Comparison of ENCODE assay signal across 18 cellular contexts in the genomic region with DNA sequence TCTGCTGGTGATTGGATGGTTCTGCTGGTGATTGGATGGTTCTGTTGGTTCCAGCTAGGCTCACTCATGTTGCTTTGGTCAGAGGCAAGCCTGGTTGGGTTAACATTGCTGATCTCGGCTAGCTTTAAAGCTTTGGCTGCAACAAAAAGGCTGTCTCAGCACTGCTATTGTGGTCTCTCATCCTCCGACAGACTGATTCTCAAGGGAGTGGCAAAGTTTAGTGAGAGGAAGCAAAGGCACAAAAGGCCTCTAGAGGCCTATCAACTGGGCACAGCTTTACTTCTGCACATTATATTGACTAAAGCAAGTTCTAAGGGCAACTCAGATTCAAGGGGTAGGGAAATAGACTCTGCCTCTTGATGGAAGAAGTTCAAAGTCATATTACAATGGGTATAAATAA.
"Had no signal": no experiment of that assay in that cellular context is flagged by ENCODE, and none has a peak within 500 bp of the region (broad histone marks: within the 10 kb centered on the region; RNA-seq: fewer than 3 reads in every experiment).

No MANE protein-coding gene starts in this region.

- H3K27me3 ChIP-seq: adrenal gland, breast epithelium, sigmoid colon, upper lobe of right lung had no signal

- H3K9me3 Mint-ChIP-seq: activated CD4-positive, alpha-beta T cell treated with anti-CD3 and anti-CD28 coated beads, Interleukin-2, amount 10 ng/mL, durations not matched to agents 7 days and 5 days; stimulated activated memory B cell treated with anti-CD40 and anti-IgM and Interleukin-4, amounts not matched to agents 10 μg/mL and 1 μg/mL and 100 μg/mL, for 72 hours had no signal

- ATAC-seq: activated CD4-positive, CD25-positive, alpha-beta regulatory T cell treated with anti-CD3 and anti-CD28 coated beads, Interleukin-2, amount 50 U/mL, for 24 hours; activated naive CD4-positive, alpha-beta T cell treated with anti-CD3 and anti-CD28 coated beads, Interleukin-2, amount 50 U/mL, for 72 hours; activated T-cell treated with anti-CD3 and anti-CD28 coated beads, Interleukin-2, amount 50 U/mL, for 72 hours; left ventricle myocardium superior; stimulated activated memory B cell treated with anti-CD40 and anti-IgM and Interleukin-4, amounts not matched to agents 10 μg/mL and 1 μg/mL and 100 μg/mL, for 72 hours; upper lobe of right lung had no signal

- H3K4me3 Mint-ChIP-seq: activated CD4-positive, alpha-beta T cell treated with anti-CD3 and anti-CD28 coated beads, Interleukin-2, amount 10 ng/mL, durations not matched to agents 7 days and 5 days; activated T-cell treated with anti-CD3 and anti-CD28 coated beads, Interleukin-2, amount 50 U/mL, for 72 hours; naive B cell; stimulated activated memory B cell treated with anti-CD40 and anti-IgM and Interleukin-4, amounts not matched to agents 10 μg/mL and 1 μg/mL and 100 μg/mL, for 72 hours had no signal

- H3K9me3 ChIP-seq: adrenal gland, upper lobe of right lung had no signal

- H3K27me3 Mint-ChIP-seq: naive B cell; stimulated activated memory B cell treated with anti-CD40 and anti-IgM and Interleukin-4, amounts not matched to agents 10 μg/mL and 1 μg/mL and 100 μg/mL, for 72 hours had no signal

- H3K4me1 ChIP-seq: adrenal gland, breast epithelium, sigmoid colon, upper lobe of right lung had no signal

- H3K27ac ChIP-seq: adrenal gland, breast epithelium, coronary artery, sigmoid colon, thoracic aorta, upper lobe of right lung had no signal

- H3K4me3 ChIP-seq: adrenal gland, breast epithelium, coronary artery, sigmoid colon, thoracic aorta, upper lobe of right lung had no signal

- H3K36me3 Mint-ChIP-seq: stimulated activated memory B cell treated with anti-CD40 and anti-IgM and Interleukin-4, amounts not matched to agents 10 μg/mL and 1 μg/mL and 100 μg/mL, for 72 hours had no signal

- DNase-seq: activated CD4-positive, alpha-beta T cell treated with anti-CD3 and anti-CD28 coated beads, Interleukin-2, amount 10 ng/mL, durations not matched to agents 7 days and 5 days; activated effector memory CD4-positive, alpha-beta T cell treated with anti-CD3 and anti-CD28 coated beads, Interleukin-2, amount 50 U/mL, for 16 hours; activated T-cell treated with anti-CD3 and anti-CD28 coated beads, Interleukin-2, amount 50 U/mL, for 72 hours; adrenal gland; erythroblast; foreskin melanocyte; left ventricle myocardium superior; naive B cell; sigmoid colon; stimulated activated CD4-positive, alpha-beta T cell treated with anti-CD3 and anti-CD28 coated beads, Interleukin-4, amount 100 ng/mL, for 4 hours; T1000; upper lobe of right lung had no signal

- H3K27ac Mint-ChIP-seq: activated CD4-positive, alpha-beta T cell treated with anti-CD3 and anti-CD28 coated beads, Interleukin-2, amount 10 ng/mL, durations not matched to agents 7 days and 5 days; activated naive CD4-positive, alpha-beta T cell treated with anti-CD3 and anti-CD28 coated beads, Interleukin-2, amount 50 U/mL, for 72 hours; activated T-cell treated with anti-CD3 and anti-CD28 coated beads, Interleukin-2, amount 50 U/mL, for 72 hours; naive B cell; stimulated activated memory B cell treated with anti-CD40 and anti-IgM and Interleukin-4, amounts not matched to agents 10 μg/mL and 1 μg/mL and 100 μg/mL, for 72 hours had no signal

- H3K4me1 Mint-ChIP-seq: activated CD4-positive, alpha-beta T cell treated with anti-CD3 and anti-CD28 coated beads, Interleukin-2, amount 10 ng/mL, durations not matched to agents 7 days and 5 days; stimulated activated memory B cell treated with anti-CD40 and anti-IgM and Interleukin-4, amounts not matched to agents 10 μg/mL and 1 μg/mL and 100 μg/mL, for 72 hours had no signal

- H3K36me3 ChIP-seq: adrenal gland, breast epithelium, sigmoid colon, thoracic aorta, upper lobe of right lung had no signal
